ENCODE assay signal across 2 cellular contexts in the genomic region with DNA sequence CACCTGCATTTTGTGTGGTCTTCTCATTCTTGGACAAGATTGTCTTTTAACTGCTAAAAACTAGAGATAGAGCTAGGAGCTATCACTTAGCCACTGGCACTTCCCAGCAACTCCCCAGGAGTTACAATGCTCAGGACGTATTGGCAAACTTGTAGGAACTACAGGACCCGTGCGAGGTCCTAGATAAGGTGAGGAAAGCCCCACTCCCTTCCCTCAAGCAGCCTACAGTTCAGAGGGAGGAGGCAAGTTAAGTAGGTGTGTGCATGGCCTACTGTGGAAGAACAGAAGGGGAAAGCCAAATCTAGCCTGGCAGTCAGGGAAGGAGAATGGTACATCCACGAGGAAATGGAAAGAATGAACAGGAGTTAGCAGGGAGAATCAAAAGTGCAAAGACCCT.
TF ChIP-seq lines count a peak whose summit lies in the region.

No MANE protein-coding gene starts in this region.

TF ChIP-seq in IMR-90, 13 proteins besides CTCF, POLR2A, EP300 and RAD21:
- no peak for TF ChIP-seq BHLHE40 (IDR thresholded peaks at IDR 0.05; ENCODE audit: low read depth, low read length)
- TF ChIP-seq RFX5 (IDR thresholded peaks at IDR 0.05; ENCODE audit: low read depth, low read length) = no peak
- no peak for TF ChIP-seq FOS (IDR thresholded peaks at IDR 0.05; ENCODE audit: low read depth, low read length)
- no peak for TF ChIP-seq MAFK (IDR thresholded peaks at IDR 0.05; ENCODE audit: low read depth, low read length)

TF ChIP-seq in H1, 55 proteins besides CTCF, POLR2A, EP300 and RAD21:
- no peak for TF ChIP-seq RXRA (IDR thresholded peaks at IDR 0.05; ENCODE audit: insufficient read depth, low read depth, low read length)
- TF ChIP-seq USF2 (IDR thresholded peaks at IDR 0.05; ENCODE audit: low read length) = no peak
- no peak for TF ChIP-seq CREB1 (IDR thresholded peaks at IDR 0.05)
- no peak for TF ChIP-seq TAF1 (IDR thresholded peaks at IDR 0.05; ENCODE audit: low read depth, low read length)
- no peak for TF ChIP-seq HDAC2 (IDR thresholded peaks at IDR 0.05; ENCODE audit: borderline replicate concordance in 1 of 2, low read depth in 2 of 2, low read length in 2 of 2)
- no peak for TF ChIP-seq KDM5A (IDR thresholded peaks at IDR 0.05; ENCODE audit: low read length)
- no peak for TF ChIP-seq TCF12 (IDR thresholded peaks at IDR 0.05; ENCODE audit: low read depth, low read length)
- TF ChIP-seq, protein P1, sequence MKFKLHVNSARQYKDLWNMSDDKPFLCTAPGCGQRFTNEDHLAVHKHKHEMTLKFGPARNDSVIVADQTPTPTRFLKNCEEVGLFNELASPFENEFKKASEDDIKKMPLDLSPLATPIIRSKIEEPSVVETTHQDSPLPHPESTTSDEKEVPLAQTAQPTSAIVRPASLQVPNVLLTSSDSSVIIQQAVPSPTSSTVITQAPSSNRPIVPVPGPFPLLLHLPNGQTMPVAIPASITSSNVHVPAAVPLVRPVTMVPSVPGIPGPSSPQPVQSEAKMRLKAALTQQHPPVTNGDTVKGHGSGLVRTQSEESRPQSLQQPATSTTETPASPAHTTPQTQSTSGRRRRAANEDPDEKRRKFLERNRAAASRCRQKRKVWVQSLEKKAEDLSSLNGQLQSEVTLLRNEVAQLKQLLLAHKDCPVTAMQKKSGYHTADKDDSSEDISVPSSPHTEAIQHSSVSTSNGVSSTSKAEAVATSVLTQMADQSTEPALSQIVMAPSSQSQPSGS (IDR thresholded peaks at IDR 0.05; ENCODE audit: low read length) = no peak
- TF ChIP-seq RFX5 (IDR thresholded peaks at IDR 0.05; ENCODE audit: borderline replicate concordance, low read depth, low read length) = no peak
- no peak for TF ChIP-seq SAP30 (IDR thresholded peaks at IDR 0.05; ENCODE audit: insufficient read depth, insufficient replicate concordance, low read length)
- no peak for TF ChIP-seq ASH2L (IDR thresholded peaks at IDR 0.05; ENCODE audit: low read length)
- no peak for TF ChIP-seq SIRT6 (IDR thresholded peaks at IDR 0.05; ENCODE audit: low read length)
